ENCODE assay signal across 8 cellular contexts in genomic region chrX:120457766-120458180, GRCh38. TPM values are rescaled to one million over a fixed set of nuclear protein-coding genes. Genes with fewer than 3 reads are reported as not detected.
A peak's percentile ranks its signal among the peaks of the same experiment; 100 is the strongest.
DNase-seq lines count a peak whose midpoint lies in the region; ATAC-seq, FAIRE-seq and TF ChIP-seq lines count a peak whose summit lies in the region.

No MANE protein-coding gene starts in this region.

- H3K27me3 ChIP-seq in AG04450 (ENCODE audit: control insufficient read depth, insufficient read depth, low read length) (no peaks in the 10 kb centered on the region), foreskin keratinocyte (no peaks in the 10 kb centered on the region)

- peaks cover 17% of the 10 kb centered on the region for H3K4me1 ChIP-seq in foreskin keratinocyte

- ATAC-seq in GM18867 (IDR thresholded peaks at IDR 0.05; ENCODE audit: unreplicated experiment) (peak; percentile 95), HG03066 (IDR thresholded peaks at IDR 0.05; ENCODE audit: low read depth, unreplicated experiment) (peak; percentile 94), foreskin keratinocyte (peak; percentile 99), Right ventricle myocardium inferior (no peak)

- no peak overlapping the region for H3K4me3 ChIP-seq in AG04450 (ENCODE audit: low read depth, low read length)

- TF ChIP-seq CTCF in AG04450 (IDR thresholded peaks at IDR 0.05; ENCODE audit: low read depth, low read length) (no peak), foreskin keratinocyte (conservative IDR thresholded peaks at IDR 0.05) (no peak)

- no peak overlapping the region for H3K27ac ChIP-seq in AG04450 (ENCODE audit: low read depth, low read length)
- H3K27ac ChIP-seq in foreskin keratinocyte, result peak overlapping the region; percentile 52

- H3K9me3 ChIP-seq in AG04450 (ENCODE audit: control insufficient read depth, insufficient read depth, low read length), result no peaks in the 10 kb centered on the region

- intact Hi-C loops in Right ventricle myocardium inferior (cut with DNase I), result loop anchor here (10.0 kb wide), 1 partner anchor 143 kb away; the partner anchor contains the start of gene TMEM255A
- intact Hi-C loops in cardiac septum (cut with DNase I), result loop anchor here (10.0 kb wide), 1 partner anchor 83 kb away; no protein-coding TSS in a partner anchor

- POLR2A ChIA-PET in AG04450 (lab: Yijun Ruan, JAX), result interaction anchor here (0.8 kb wide), 1 partner anchor 207 kb away, joined by 3 read pairs; the partner anchor contains the start of gene ZBTB33

- FAIRE-seq in RCC 7860 (lab: Jason Lieb, UNC), result peak; percentile 95

- DNase-seq in AG04450 (ENCODE audit: low read depth, low spot score), result peak; percentile 21
- DNase-seq in RCC 7860 (ENCODE audit: low spot score), result peak; percentile 79
- DNase-seq in foreskin keratinocyte, result peak; percentile 91 to 95
- no peak for DNase-seq in effector CD4-positive, alpha-beta T cell
- no peak for DNase-seq in Right ventricle myocardium inferior (ENCODE audit: missing footprints)
- DNase-seq in cardiac septum (ENCODE audit: low spot score), result no peak

- CTCF ChIA-PET in AG04450 (lab: Charles Lee), result interaction anchor here (0.9 to 1.3 kb wide), 3 partner anchors 14 to 244 kb away, joined by 3 to 4 read pairs (median 3); no protein-coding TSS in a partner anchor

RNA-seq across cellular contexts. Expression of gene LAMP2, which starts 11.3 kb away (rescaled TPM):
- polyA plus RNA-seq in AG04450 (2011; rRNA removed) (131 and 155 TPM in 2 replicates), foreskin keratinocyte (42.3 and 44.8 TPM in 2 replicates)
- 51.9 and 96.5 TPM in 2 replicates for polyA minus RNA-seq in AG04450 (2011; rRNA and poly(A)+ RNA removed)
- total RNA-seq in foreskin keratinocyte (88.7 and 96.4 TPM in 2 replicates), Right ventricle myocardium inferior (55.7 TPM), cardiac septum (62.1 TPM)

Comparison
In these comparisons a context has a peak if more than half of its experiments do, and no peak if none do; other contexts are left out.
1. DNase-seq: peak in AG04450 (single experiment), RCC 7860 (single experiment) and foreskin keratinocyte (2 of 2); none in effector CD4-positive, alpha-beta T cell (single experiment), Right ventricle myocardium inferior (single experiment) and cardiac septum (single experiment).